ENCODE assay signal across 27 cellular contexts in genomic region chr10:90089724-90090123, GRCh38.
"Had no signal": no experiment of that assay in that cellular context is flagged by ENCODE, and none has a peak within 500 bp of the region (broad histone marks: within the 10 kb centered on the region; RNA-seq: fewer than 3 reads in every experiment).

No MANE protein-coding gene starts in this region.

- H3K9me3 ChIP-seq: body of pancreas, colonic mucosa, esophagus squamous epithelium had no signal

- H3K4me1 ChIP-seq: body of pancreas, colonic mucosa, esophagus squamous epithelium had no signal

- H3K27me3 ChIP-seq: body of pancreas, cardiac muscle cell, colonic mucosa, esophagus squamous epithelium had no signal

- DNase-seq: activated CD4-positive, alpha-beta memory T cell treated with anti-CD3 and anti-CD28 coated beads for 36 hours; activated CD4-positive, alpha-beta T cell treated with anti-CD3 and anti-CD28 coated beads for 36 hours; activated CD4-positive, alpha-beta T cell treated with anti-CD3 and anti-CD28 coated beads, Interleukin-2, amount 10 ng/mL, durations not matched to agents 24 days and 14 days; activated CD4-positive, CD25-positive, alpha-beta regulatory T cell; activated CD4-positive, CD25-positive, alpha-beta regulatory T cell treated with anti-CD3 and anti-CD28 coated beads, Interleukin-2, amount 50 U/mL, for 72 hours; activated CD8-positive, alpha-beta memory T cell treated with anti-CD3 and anti-CD28 coated beads, Interleukin-2, amount 10 ng/mL, durations not matched to agents 7 days and 5 days; activated CD8-positive, alpha-beta memory T cell treated with anti-CD3 and anti-CD28 coated beads, Interleukin-2, amount 50 U/mL, for 4 hours; activated CD8-positive, alpha-beta T cell treated with anti-CD3 and anti-CD28 coated beads, Interleukin-2, amount 10 ng/mL, durations not matched to agents 7 days and 5 days; activated effector memory CD4-positive, alpha-beta T cell treated with anti-CD3 and anti-CD28 coated beads, Interleukin-2, amount 50 U/mL, for 16 hours; activated naive CD4-positive, alpha-beta T cell treated with anti-CD3 and anti-CD28 coated beads, Interleukin-2, amount 10 ng/mL, durations not matched to agents 7 days and 5 days; activated naive CD8-positive, alpha-beta T cell treated with anti-CD3 and anti-CD28 coated beads, Interleukin-2, amount 10 ng/mL, durations not matched to agents 7 days and 5 days; activated T-cell treated with anti-CD3 and anti-CD28 coated beads, Interleukin-2, amount 50 U/mL, for 1 hour; activated T-cell treated with anti-CD3 and anti-CD28 coated beads, Interleukin-2, amount 50 U/mL, for 48 hours; anterior cingulate cortex; body of pancreas; central memory CD4-positive, alpha-beta T cell; cerebellar nuclear complex; colonic mucosa; effector CD8-positive, alpha-beta T cell; esophagus squamous epithelium; foreskin melanocyte; head of caudate nucleus; hippocampal formation; T-helper 2 cell had no signal

- H3K36me3 ChIP-seq: cardiac muscle cell, colonic mucosa, esophagus squamous epithelium had no signal

- H3K27ac ChIP-seq: body of pancreas, cardiac muscle cell, colonic mucosa, epithelial cell of prostate, esophagus squamous epithelium had no signal

- ATAC-seq: activated CD4-positive, alpha-beta T cell treated with anti-CD3 and anti-CD28 coated beads for 36 hours; activated CD8-positive, alpha-beta memory T cell treated with anti-CD3 and anti-CD28 coated beads, Interleukin-2, amount 10 ng/mL, durations not matched to agents 7 days and 5 days; activated CD8-positive, alpha-beta T cell treated with anti-CD3 and anti-CD28 coated beads, Interleukin-2, amount 10 ng/mL, durations not matched to agents 7 days and 5 days; activated naive CD4-positive, alpha-beta T cell treated with anti-CD3 and anti-CD28 coated beads, Interleukin-2, amount 50 U/mL, for 72 hours; body of pancreas had no signal

- H3K4me3 ChIP-seq: body of pancreas, cardiac muscle cell, colonic mucosa, esophagus squamous epithelium had no signal
